In genomic region chr12:53096761-53097160, GRCh38 we compare ENCODE assay signal across 9 cellular contexts. TPM values are rescaled to one million over a fixed set of nuclear protein-coding genes. Genes with fewer than 3 reads are reported as not detected.
A peak's percentile ranks its signal among the peaks of the same experiment; 100 is the strongest.
DNase-seq lines count a peak whose midpoint lies in the region; ATAC-seq, FAIRE-seq and TF ChIP-seq lines count a peak whose summit lies in the region.
"Had no signal": no experiment of that assay in that cellular context is flagged by ENCODE, and none has a peak within 500 bp of the region (broad histone marks: within the 10 kb centered on the region; RNA-seq: fewer than 3 reads in every experiment).

No MANE protein-coding gene starts in this region.

- H3K4me1 Mint-ChIP-seq in WTC11, result peaks cover 39% of the 10 kb centered on the region

- peak overlapping the region; percentile 53; the same call in 1 of the 2 replicates for H3K9ac ChIP-seq in ES-I3 (ENCODE audit: low read depth, low read length)

- H3K4me3 Mint-ChIP-seq in WTC11, result peak overlapping the region; percentile 90

- H3K4me1 ChIP-seq in ES-I3 (ENCODE audit: insufficient read depth, low read length) (peaks cover 19% of the 10 kb centered on the region), right atrium auricular region (peaks cover 0 to 38% of the 10 kb centered on the region in 2 donors), sigmoid colon (peaks cover 0 to 33% (median 29%) of the 10 kb centered on the region in 4 donors)

- peaks cover 70% of the 10 kb centered on the region for H3K27me3 Mint-ChIP-seq in WTC11 (ENCODE audit: low read depth)

- 53 to 60% methylated on average over 9 of the region's 9 CpGs for WGBS in sigmoid colon, 2 donors

- peak overlapping the region; percentile 83 to 95 for H3K27ac ChIP-seq in right atrium auricular region
- H3K27ac ChIP-seq in sigmoid colon, result peak overlapping the region; percentile 77 to 93 (median 84)

- no peak for FAIRE-seq in GM12891 (lab: Jason Lieb, UNC)

- intact Hi-C loops in sigmoid colon (cut with DNase I), result no loop called here

- peak; percentile 11 for ATAC-seq in WTC11
- no peak for ATAC-seq in GM19023 (IDR thresholded peaks at IDR 0.05; ENCODE audit: unreplicated experiment)
- ATAC-seq in HG02852 (IDR thresholded peaks at IDR 0.05; ENCODE audit: unreplicated experiment), result no peak

- H3K36me3 ChIP-seq in ES-I3 (ENCODE audit: insufficient read depth, low read length), result no peaks in the 10 kb centered on the region
- H3K36me3 ChIP-seq in right atrium auricular region, result peaks cover 10% of the 10 kb centered on the region
- H3K36me3 ChIP-seq in sigmoid colon, result peaks cover 0 to 8% (median 0%) of the 10 kb centered on the region in 4 donors

- H3K27ac Mint-ChIP-seq in WTC11, result no peak overlapping the region

- POLR2A ChIA-PET in WTC11 (lab: Charles Lee), result interaction anchor here (1.2 to 1.3 kb wide), 2 partner anchors 18 to 31 kb away, joined by 5 to 6 read pairs; partner anchors contain the start of gene SPRYD3

- DNase-seq in WTC11 (ENCODE audit: low spot score) (no peak), right atrium auricular region (ENCODE audit: low spot score) (no peak), sigmoid colon (peak; percentile 65), GM12891 (ENCODE audit: insufficient read length, low spot score) (no peak), NK-92 (lab: John Stamatoyannopoulos, UW; ENCODE audit: unreplicated experiment) (no peak)
- DNase-seq: T-helper 9 cell had no signal

- no peak for TF ChIP-seq CTCF in WTC11 (IDR thresholded peaks at IDR 0.05)
- no peak for TF ChIP-seq CTCF in right atrium auricular region (IDR thresholded peaks at IDR 0.05)
- no peak for TF ChIP-seq CTCF in sigmoid colon (IDR thresholded peaks at IDR 0.05)

- H3K9me3 ChIP-seq in ES-I3 (ENCODE audit: control insufficient read depth, insufficient read depth, low read length) (no peaks in the 10 kb centered on the region), right atrium auricular region (no peaks in the 10 kb centered on the region), sigmoid colon (no peaks in the 10 kb centered on the region)

- H3K27me3 ChIP-seq in right atrium auricular region (no peaks in the 10 kb centered on the region), sigmoid colon (no peaks in the 10 kb centered on the region)

- H3K9me3 Mint-ChIP-seq in WTC11, result no peaks in the 10 kb centered on the region

- CTCF ChIA-PET in WTC11 (lab: Charles Lee), result interaction anchor here (0.9 to 14.6 kb wide), 10 partner anchors 15 to 117 kb away, joined by 3 to 474 read pairs (median 12); partner anchors contain the start of genes CSAD, SPRYD3 and TNS2

- no peak for TF ChIP-seq EP300 in sigmoid colon (IDR thresholded peaks at IDR 0.05)

- TF ChIP-seq POLR2A in sigmoid colon (IDR thresholded peaks at IDR 0.05), result no peak
- no peak for TF ChIP-seq POLR2A in GM12891 (IDR thresholded peaks at IDR 0.05; ENCODE audit: low read depth, low read length)

- H3K36me3 Mint-ChIP-seq in WTC11, result no peaks in the 10 kb centered on the region

- peak overlapping the region; percentile 59 to 69 for H3K4me3 ChIP-seq in right atrium auricular region
- H3K4me3 ChIP-seq in sigmoid colon, result peak overlapping the region; percentile 38 to 69 (median 58)

TF ChIP-seq in WTC11, 78 proteins besides CTCF, POLR2A, EP300 and RAD21 (continues in another document):
- TF ChIP-seq TEAD1 (CRISPR knock-in tag; IDR thresholded peaks at IDR 0.05) (no peak), ZNF416 (CRISPR knock-in tag; IDR thresholded peaks at IDR 0.05) (no peak), USF2 (CRISPR knock-in tag; IDR thresholded peaks at IDR 0.05) (no peak), PRDM15 (CRISPR knock-in tag; IDR thresholded peaks at IDR 0.05) (no peak)

TF ChIP-seq in GM12891, 5 proteins besides CTCF, POLR2A, EP300 and RAD21:
- TF ChIP-seq POU2F2 (IDR thresholded peaks at IDR 0.05; ENCODE audit: low read depth, low read length) (no peak), PAX5 (IDR thresholded peaks at IDR 0.05; ENCODE audit: insufficient read depth, low read length, severe bottlenecking) (no peak), TAF1 (IDR thresholded peaks at IDR 0.05; ENCODE audit: low read depth, low read length) (no peak), POLR2AphosphoS5 (IDR thresholded peaks at IDR 0.05; ENCODE audit: low read depth, low read length) (no peak), SPI1 (IDR thresholded peaks at IDR 0.05; ENCODE audit: low read depth, low read length) (no peak)

RNA-seq across cellular contexts. Expression of gene IGFBP6, which starts 0.7 kb away (rescaled TPM):
- total RNA-seq in WTC11 (2021), result 6.4 to 11.2 TPM (median 7.4 TPM) in 3 replicates
- total RNA-seq in right atrium auricular region, result 100 to 1,000 TPM in 1 of 2 donors, 10 to 100 TPM in 1; 99.0 to 358 TPM
- 100 to 1,000 TPM; 127 to 444 (median 384) TPM for total RNA-seq in sigmoid colon
- 100 to 1,000 TPM in 1 of 3 donors, 10 to 100 TPM in 1, 1 to 10 TPM in 1; 3.0 to 133 (median 35.9) TPM for polyA plus RNA-seq in sigmoid colon
- not detected for polyA plus RNA-seq in GM12891 (2012; ENCODE audit: low read depth, missing spikeins)

RNA-seq across cellular contexts. Expression of gene SOAT2, which starts 6.5 kb away (rescaled TPM):
- total RNA-seq in WTC11 (2021), result not detected in 3 replicates
- total RNA-seq in right atrium auricular region, result not detected
- total RNA-seq in sigmoid colon, result under 1 TPM in 2 of 4 donors, not detected in 2; 0.41 to 0.55 TPM
- under 1 TPM in 1 of 3 donors, not detected in 2; 0.09 TPM for polyA plus RNA-seq in sigmoid colon
- not detected for polyA plus RNA-seq in GM12891 (2012; ENCODE audit: low read depth, missing spikeins)

RNA-seq across cellular contexts. Expression of gene SPRYD3, which starts 17.6 kb away (rescaled TPM):
- total RNA-seq in WTC11 (2021) (6.5 to 11.9 TPM (median 6.8 TPM) in 3 replicates), right atrium auricular region (10 to 100 TPM; 33.5 to 64.5 TPM), sigmoid colon (10 to 100 TPM; 31.9 to 41.4 (median 35.7) TPM)
- polyA plus RNA-seq in sigmoid colon, result 10 to 100 TPM; 20.1 to 33.4 (median 27.0) TPM
- polyA plus RNA-seq in GM12891 (2012; ENCODE audit: low read depth, missing spikeins), result 13.4 TPM

RNA-seq across cellular contexts. Expression of gene TNS2, which starts 46.9 kb away (rescaled TPM):
- total RNA-seq in WTC11 (2021) (3.4 to 7.7 TPM (median 4.1 TPM) in 3 replicates), right atrium auricular region (100 to 1,000 TPM in 1 of 2 donors, 10 to 100 TPM in 1; 76.2 to 153 TPM), sigmoid colon (100 to 1,000 TPM; 109 to 117 (median 113) TPM)
- 10 to 100 TPM; 12.5 to 60.1 (median 47.4) TPM for polyA plus RNA-seq in sigmoid colon
- polyA plus RNA-seq in GM12891 (2012; ENCODE audit: low read depth, missing spikeins), result 0.32 TPM
